In the genomic region with DNA sequence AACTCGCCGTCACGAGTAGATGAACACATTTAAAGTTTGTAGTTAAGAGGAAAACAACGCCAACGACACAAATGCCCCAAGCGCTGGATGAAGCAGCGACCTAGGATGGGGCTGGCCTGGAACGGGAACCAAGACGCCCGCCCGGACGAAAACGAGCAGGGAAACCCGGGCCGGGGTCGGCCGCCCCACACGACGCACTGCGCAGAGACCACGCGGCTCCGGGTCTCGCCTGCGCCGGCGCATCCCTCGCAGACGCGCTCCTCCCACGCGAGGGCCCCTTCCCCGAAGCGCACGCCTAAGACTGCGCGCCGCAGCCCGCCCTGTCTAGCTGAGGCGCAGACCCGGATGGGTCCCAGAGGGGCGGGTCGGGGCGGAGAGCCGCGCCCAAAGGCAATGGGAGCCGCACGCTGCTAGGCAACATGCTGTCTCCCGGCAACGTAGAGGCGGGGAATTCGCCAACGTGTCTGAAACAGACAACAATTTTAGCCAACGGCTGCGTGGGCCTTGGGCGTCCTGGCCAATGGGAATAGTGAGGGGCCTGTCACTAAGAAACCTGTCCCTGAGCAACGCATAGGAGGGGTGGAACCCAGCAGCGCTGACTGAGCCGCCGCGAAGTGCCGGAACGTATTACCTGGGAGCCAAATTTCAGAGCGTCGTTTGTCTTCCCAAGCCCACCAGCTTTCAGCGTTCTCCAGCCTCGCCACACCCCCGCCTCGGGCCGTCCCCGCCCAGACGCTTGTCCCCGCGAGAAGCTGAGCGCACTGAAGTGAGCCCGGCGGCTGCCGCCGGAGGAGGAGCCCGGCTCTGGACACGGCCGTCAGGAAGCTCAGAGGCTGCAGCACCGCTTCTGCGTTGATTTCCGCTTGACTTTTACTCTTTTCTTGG, we compare ENCODE assay signal across 8 cellular contexts. TPM values are rescaled to one million over a fixed set of nuclear protein-coding genes. Genes with fewer than 3 reads are reported as not detected.
DNase-seq lines count a peak whose midpoint lies in the region; ATAC-seq and TF ChIP-seq lines count a peak whose summit lies in the region.

No MANE protein-coding gene starts in this region.

- H3K27ac ChIP-seq in angular gyrus (ENCODE audit: low read depth, low read length) (peak overlapping the region; percentile 80), left ventricle myocardium inferior (replicated peaks) (peak overlapping the region; percentile 81)

- peaks cover 0 to 6% (median 6%) of the 10 kb centered on the region in 3 donors for H3K4me1 Mint-ChIP-seq in IgD-negative memory B cell
- H3K4me1 Mint-ChIP-seq in T-helper 17 cell: peaks cover 11% of the 10 kb centered on the region
- H3K4me1 Mint-ChIP-seq in type B pancreatic cell (ENCODE audit: unreplicated experiment): peaks cover 4% of the 10 kb centered on the region

- H3K27ac Mint-ChIP-seq in IgD-negative memory B cell (peak overlapping the region; percentile 64 to 96 (median 90)), T-helper 17 cell (peak overlapping the region; percentile 87), type B pancreatic cell (peak overlapping the region; percentile 90)

- H3K4me1 ChIP-seq in left ventricle myocardium inferior: peaks cover 26% of the 10 kb centered on the region

- H3K9me3 ChIP-seq in T-helper 17 cell (ENCODE audit: control insufficient read depth, low read length, poor library complexity, severe bottlenecking) (no peaks in the 10 kb centered on the region), left ventricle myocardium inferior (replicated peaks) (peaks cover 30% of the 10 kb centered on the region)

- intact Hi-C loops in left ventricle myocardium inferior (cut with micrococcal nuclease): no loop called here
- intact Hi-C loops in posterior vena cava (cut with DNase I): loop anchor here in 1 of 2 donors (2.0 kb wide), 1 partner anchor 48 kb away; a partner anchor contains a TSS

- H3K4me3 ChIP-seq in left ventricle myocardium inferior: peak overlapping the region; percentile 72

- H3K9me3 Mint-ChIP-seq in IgD-negative memory B cell (peaks cover 5 to 18% (median 14%) of the 10 kb centered on the region in 3 donors), type B pancreatic cell (peaks cover 13% of the 10 kb centered on the region)

- H3K36me3 Mint-ChIP-seq in IgD-negative memory B cell (peaks cover 5% of the 10 kb centered on the region), T-helper 17 cell (ENCODE audit: low read depth) (no peaks in the 10 kb centered on the region), type B pancreatic cell (peaks cover 10% of the 10 kb centered on the region)

- H3K4me3 Mint-ChIP-seq in IgD-negative memory B cell (peak overlapping the region; percentile 81 to 98 (median 92)), T-helper 17 cell (peak overlapping the region; percentile 93), type B pancreatic cell (peak overlapping the region; percentile 98)

- H3K27me3 ChIP-seq in left ventricle myocardium inferior (ENCODE audit: low read depth): peaks cover 29% of the 10 kb centered on the region

- H3K27me3 Mint-ChIP-seq in IgD-negative memory B cell: peaks cover 2% of the 10 kb centered on the region
- no peaks in the 10 kb centered on the region for H3K27me3 Mint-ChIP-seq in T-helper 17 cell
- H3K27me3 Mint-ChIP-seq in type B pancreatic cell: peaks cover 23% of the 10 kb centered on the region

- DNase-seq in D341Med (ENCODE audit: low spot score) (peak; percentile 98), T-helper 17 cell (peak; percentile 87 to 94 (median 91)), left ventricle myocardium inferior (peak; percentile 95), posterior vena cava (ENCODE audit: low spot score) (peak; percentile 98), type B pancreatic cell (ENCODE audit: extremely low spot score, unreplicated experiment) (peak; percentile 95)

- ATAC-seq in GM21423 (IDR thresholded peaks at IDR 0.05; ENCODE audit: unreplicated experiment) (peak; percentile 92), T-helper 17 cell (peak; percentile 93)

- no peak for TF ChIP-seq CTCF in left ventricle myocardium inferior (IDR thresholded peaks at IDR 0.05; ENCODE audit: borderline replicate concordance)
- no peak for TF ChIP-seq CTCF in type B pancreatic cell (conservative IDR thresholded peaks at IDR 0.05)

- H3K36me3 ChIP-seq in left ventricle myocardium inferior: peaks cover 4% of the 10 kb centered on the region

RNA-seq across cellular contexts. Expression of a gene that starts 21.0 kb away (rescaled TPM):
- polyA plus RNA-seq in IgD-negative memory B cell: 24.3 TPM
- total RNA-seq in T-helper 17 cell: 10 to 100 TPM; 91.5 to 94.5 TPM
- 14.4 TPM for total RNA-seq in left ventricle myocardium inferior
- 10 to 100 TPM; 36.9 to 38.5 TPM for total RNA-seq in posterior vena cava
- 37.1 and 43.7 TPM in 2 replicates for total RNA-seq in type B pancreatic cell (ENCODE audit: low replicate concordance)

RNA-seq across cellular contexts. Expression of a gene that starts 47.7 kb away (rescaled TPM):
- 3.6 TPM for polyA plus RNA-seq in IgD-negative memory B cell
- total RNA-seq in T-helper 17 cell (1 to 10 TPM; 4.5 to 6.4 TPM), left ventricle myocardium inferior (12.9 TPM), posterior vena cava (10 to 100 TPM; 10.2 to 12.2 TPM), type B pancreatic cell (ENCODE audit: low replicate concordance) (18.3 and 20.6 TPM in 2 replicates)

Comparison
In these comparisons a context has a peak if more than half of its experiments do, and no peak if none do; other contexts are left out.
1. Peak in every context shown above with its lines: DNase-seq, ATAC-seq, H3K4me3 ChIP-seq and H3K27ac ChIP-seq.